Comparison of ENCODE assay signal across 11 cellular contexts in the genomic region with DNA sequence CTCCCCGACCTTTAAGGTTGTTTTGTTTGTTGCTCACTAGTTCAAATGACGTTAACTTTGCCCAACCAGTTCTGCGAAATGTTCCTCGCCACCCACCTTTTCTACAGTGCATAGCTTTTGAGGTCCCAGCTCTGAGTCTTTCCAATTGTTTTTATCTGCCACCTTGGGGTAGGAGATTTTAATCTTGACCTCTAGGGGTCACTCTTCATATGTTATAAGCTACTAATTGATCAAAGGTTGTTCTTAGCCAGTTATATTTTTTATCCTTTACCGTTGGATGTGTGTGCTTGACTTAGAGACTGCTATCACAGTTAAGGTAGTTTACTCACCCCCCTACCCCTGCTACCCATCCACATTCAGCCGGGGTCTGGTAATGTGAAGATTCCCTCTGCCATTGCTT.
DNase-seq lines count a peak whose midpoint lies in the region; ATAC-seq and TF ChIP-seq lines count a peak whose summit lies in the region.
"Had no signal": no experiment of that assay in that cellular context is flagged by ENCODE, and none has a peak within 500 bp of the region (broad histone marks: within the 10 kb centered on the region; RNA-seq: fewer than 3 reads in every experiment).

No MANE protein-coding gene starts in this region.

- ATAC-seq in HG03432 (IDR thresholded peaks at IDR 0.05; ENCODE audit: unreplicated experiment), result peak; percentile 47
- peak; percentile 18 for ATAC-seq in left lung

- no peaks in the 10 kb centered on the region for H3K36me3 ChIP-seq in left lung
- H3K36me3 ChIP-seq: esophagus muscularis mucosa had no signal

- H3K4me1 ChIP-seq in left lung, result no peaks in the 10 kb centered on the region

- H3K27ac ChIP-seq in left lung, result no peak overlapping the region
- H3K27ac ChIP-seq: esophagus muscularis mucosa had no signal

- H3K27me3 ChIP-seq in left lung, result no peaks in the 10 kb centered on the region
- H3K27me3 ChIP-seq: esophagus muscularis mucosa had no signal

- in situ Hi-C loops in SK-MEL-5 (cut with HindIII; ENCODE audit: low pct_unique_long_range_greater_than_20kb, low sequenced_read_pairs), result no loop called here

- peak; percentile 62 for DNase-seq in ELR (ENCODE audit: low read depth)
- peak; percentile 67 for DNase-seq in SK-MEL-5 (ENCODE audit: low read depth, low spot score)
- DNase-seq in left lung, result no peak
- DNase-seq in NCI-H1436 treated with DMSO at 0.1 percent for 48 hours (lab: John Stamatoyannopoulos, UW), result no peak
- no peak for DNase-seq in NCI-H1105 treated with DMSO at 0.1 percent for 48 hours (lab: John Stamatoyannopoulos, UW)
- no peak for DNase-seq in activated T-cell treated with anti-CD3 and anti-CD28 coated beads, Interleukin-2, amount 50 U/mL, for 48 hours
- no peak for DNase-seq in T-helper 9 cell
- DNase-seq: activated CD4-positive, CD25-positive, alpha-beta regulatory T cell treated with anti-CD3 and anti-CD28 coated beads, Interleukin-2, amount 50 U/mL, for 72 hours; NCI-H446 treated with DMSO at 0.1 percent for 48 hours had no signal

- no peak overlapping the region for H3K4me3 ChIP-seq in left lung
- H3K4me3 ChIP-seq: esophagus muscularis mucosa had no signal

- peak; percentile 13 to 16 for TF ChIP-seq CTCF in left lung (IDR thresholded peaks at IDR 0.05)

- intact Hi-C loops in left lung (cut with DNase I), result no loop called here

- peaks cover 0 to 11% of the 10 kb centered on the region in 2 donors for H3K9me3 ChIP-seq in left lung

Comparison
In these comparisons a context has a peak if more than half of its experiments do, and no peak if none do; other contexts are left out.
1. DNase-seq: peak in ELR (single experiment) and SK-MEL-5 (single experiment); none in left lung (0 of 2), NCI-H1436 treated with DMSO at 0.1 percent for 48 hours (single experiment), NCI-H1105 treated with DMSO at 0.1 percent for 48 hours (single experiment), activated T-cell treated with anti-CD3 and anti-CD28 coated beads, Interleukin-2, amount 50 U/mL, for 48 hours (0 of 2) and T-helper 9 cell (single experiment).